Comparison of ENCODE assay signal across 12 cellular contexts in genomic region chr2:68837861-68838341, GRCh38. TPM values are rescaled to one million over a fixed set of nuclear protein-coding genes. Genes with fewer than 3 reads are reported as not detected.
DNase-seq lines count a peak whose midpoint lies in the region; ATAC-seq and TF ChIP-seq lines count a peak whose summit lies in the region.
"Had no signal": no experiment of that assay in that cellular context is flagged by ENCODE, and none has a peak within 500 bp of the region (broad histone marks: within the 10 kb centered on the region; RNA-seq: fewer than 3 reads in every experiment).

No MANE protein-coding gene starts in this region.

- no peaks in the 10 kb centered on the region for H3K9me3 Mint-ChIP-seq in T-helper 1 cell treated with Interleukin-12 subunit alpha and Interleukin-12 subunit beta and Interleukin-4 antibody, amounts not matched to agents 30 μg/mL and 1 μg/mL, for 36 hours
- H3K9me3 Mint-ChIP-seq in mesothelial cell of epicardium = no peaks in the 10 kb centered on the region

- intact Hi-C loops in colonic mucosa (cut with DNase I) = loop anchor here (2.0 to 5.0 kb wide), 2 partner anchors 74 to 87 kb away; no protein-coding TSS in a partner anchor

- H3K4me1 ChIP-seq in colonic mucosa = no peaks in the 10 kb centered on the region
- H3K4me1 ChIP-seq: right lobe of liver had no signal

- H3K4me3 ChIP-seq in AG04450 (ENCODE audit: low read depth, low read length) (no peak overlapping the region), colonic mucosa (no peak overlapping the region)
- H3K4me3 ChIP-seq: gastrocnemius medialis, right lobe of liver had no signal

- peaks cover 4% of the 10 kb centered on the region for H3K27me3 Mint-ChIP-seq in T-helper 1 cell treated with Interleukin-12 subunit alpha and Interleukin-12 subunit beta and Interleukin-4 antibody, amounts not matched to agents 30 μg/mL and 1 μg/mL, for 36 hours (ENCODE audit: low read depth)
- H3K27me3 Mint-ChIP-seq in mesothelial cell of epicardium (ENCODE audit: low read depth) = peaks cover 5% of the 10 kb centered on the region

- peak; percentile 47 for DNase-seq in AG04450 (ENCODE audit: low read depth, low spot score)
- DNase-seq in mesothelial cell of epicardium (ENCODE audit: low spot score in 2 of 2, unreplicated experiment in 2 of 2) = no peak
- no peak for DNase-seq in GDM1 (lab: John Stamatoyannopoulos, UW)
- DNase-seq in colonic mucosa = no peak
- no peak for DNase-seq in kidney glomerular epithelial cell (lab: John Stamatoyannopoulos, UW)

- CTCF ChIA-PET in AG04450 (lab: Charles Lee) = interaction anchor here (0.6 to 4.1 kb wide), 11 partner anchors 10 to 1598 kb away, joined by 3 to 39 read pairs (median 3); no protein-coding TSS in a partner anchor

- no peak overlapping the region for H3K27ac ChIP-seq in AG04450 (ENCODE audit: low read depth, low read length)
- no peak overlapping the region for H3K27ac ChIP-seq in colonic mucosa
- H3K27ac ChIP-seq: gastrocnemius medialis, right lobe of liver had no signal

- TF ChIP-seq CTCF in AG04450 (IDR thresholded peaks at IDR 0.05; ENCODE audit: low read depth, low read length) (no peak), mesothelial cell of epicardium (IDR thresholded peaks at IDR 0.05; ENCODE audit: unreplicated experiment) (no peak), colonic mucosa (IDR thresholded peaks at IDR 0.05) (no peak)

- H3K27ac Mint-ChIP-seq in T-helper 1 cell treated with Interleukin-12 subunit alpha and Interleukin-12 subunit beta and Interleukin-4 antibody, amounts not matched to agents 30 μg/mL and 1 μg/mL, for 36 hours = peak overlapping the region; percentile 66
- no peak overlapping the region for H3K27ac Mint-ChIP-seq in mesothelial cell of epicardium

- H3K36me3 Mint-ChIP-seq in T-helper 1 cell treated with Interleukin-12 subunit alpha and Interleukin-12 subunit beta and Interleukin-4 antibody, amounts not matched to agents 30 μg/mL and 1 μg/mL, for 36 hours (ENCODE audit: low read depth) = no peaks in the 10 kb centered on the region
- no peaks in the 10 kb centered on the region for H3K36me3 Mint-ChIP-seq in mesothelial cell of epicardium

- 0 out of 2 replicates have a peak, but pooled peaks cover 3% of the 10 kb centered on the region for H3K9me3 ChIP-seq in AG04450 (ENCODE audit: control insufficient read depth, insufficient read depth, low read length)
- no peaks in the 10 kb centered on the region for H3K9me3 ChIP-seq in colonic mucosa
- H3K9me3 ChIP-seq: gastrocnemius medialis, right lobe of liver had no signal

- H3K9ac ChIP-seq in colonic mucosa (ENCODE audit: low read depth in 2 of 2, low read length in 2 of 2) = no peak overlapping the region

- peaks cover 37% of the 10 kb centered on the region for H3K4me1 Mint-ChIP-seq in T-helper 1 cell treated with Interleukin-12 subunit alpha and Interleukin-12 subunit beta and Interleukin-4 antibody, amounts not matched to agents 30 μg/mL and 1 μg/mL, for 36 hours (ENCODE audit: low read depth)
- no peaks in the 10 kb centered on the region for H3K4me1 Mint-ChIP-seq in mesothelial cell of epicardium

- H3K27me3 ChIP-seq in AG04450 (ENCODE audit: control insufficient read depth, insufficient read depth, low read length) (peaks cover 3% of the 10 kb centered on the region), colonic mucosa (no peaks in the 10 kb centered on the region)
- H3K27me3 ChIP-seq: gastrocnemius medialis, right lobe of liver had no signal

- H3K4me3 Mint-ChIP-seq in T-helper 1 cell treated with Interleukin-12 subunit alpha and Interleukin-12 subunit beta and Interleukin-4 antibody, amounts not matched to agents 30 μg/mL and 1 μg/mL, for 36 hours = no peak overlapping the region
- H3K4me3 Mint-ChIP-seq in mesothelial cell of epicardium = no peak overlapping the region

- ATAC-seq in GM18511 (IDR thresholded peaks at IDR 0.05; ENCODE audit: unreplicated experiment) = peak; percentile 68
- peak; percentile 83 for ATAC-seq in HG02870 (IDR thresholded peaks at IDR 0.05; ENCODE audit: unreplicated experiment)
- ATAC-seq: gastrocnemius medialis had no signal

- POLR2A ChIA-PET in AG04450 (lab: Yijun Ruan, JAX) = no interaction called here

- no peaks in the 10 kb centered on the region for H3K36me3 ChIP-seq in colonic mucosa
- H3K36me3 ChIP-seq: gastrocnemius medialis, right lobe of liver had no signal

RNA-seq across cellular contexts. Expression of gene BMP10, which starts 33.3 kb away (rescaled TPM):
- polyA plus RNA-seq in AG04450 (2011; rRNA removed) = not detected in 2 replicates
- 0.22 TPM in 1 of 2 replicates, not detected in the other for polyA minus RNA-seq in AG04450 (2011; rRNA and poly(A)+ RNA removed)
- total RNA-seq in mesothelial cell of epicardium (0.13 TPM in 1 of 3 replicates, not detected in the others), colonic mucosa (not detected)
- total RNA-seq: aorta, gastrocnemius medialis, lung microvascular endothelial cell had no signal
- polyA plus RNA-seq: aorta had no signal
